9 cellular contexts compared by ENCODE assay signal in genomic region chr10:49761789-49762565, GRCh38. TPM values are rescaled to one million over a fixed set of nuclear protein-coding genes. Genes with fewer than 3 reads are reported as not detected.
DNase-seq lines count a peak whose midpoint lies in the region; ATAC-seq and TF ChIP-seq lines count a peak whose summit lies in the region.
"Had no signal": no experiment of that assay in that cellular context is flagged by ENCODE, and none has a peak within 500 bp of the region (broad histone marks: within the 10 kb centered on the region; RNA-seq: fewer than 3 reads in every experiment).

Gene OGDHL (minus strand): TSS chr10:49762323. CDS start chr10:49758592, 3,731 bp downstream.

- H3K36me3 ChIP-seq in endodermal cell (ENCODE audit: control insufficient read depth, insufficient read depth, low read length) (no peaks in the 10 kb centered on the region), mesodermal cell (ENCODE audit: control insufficient read depth, insufficient read depth, low read length) (no peaks in the 10 kb centered on the region)

- H3K9me3 ChIP-seq in endodermal cell (ENCODE audit: control insufficient read depth, low read length) (peaks cover 6% of the 10 kb centered on the region), mesodermal cell (ENCODE audit: control insufficient read depth, low read length) (no peaks in the 10 kb centered on the region)

- no peak within 1 kb of the TSS for H3K9ac ChIP-seq in endodermal cell (ENCODE audit: extremely low read depth, low read length, poor library complexity, severe bottlenecking)

- no peak within 1 kb of the TSS for H3K27ac ChIP-seq in endodermal cell (ENCODE audit: low read depth, low read length)
- H3K27ac ChIP-seq in mesodermal cell (ENCODE audit: low read depth, low read length, severe bottlenecking) = no peak within 1 kb of the TSS
- H3K27ac ChIP-seq: 22Rv1 had no signal

- H3K27me3 ChIP-seq in endodermal cell (ENCODE audit: control insufficient read depth, insufficient read depth, low read length, poor library complexity, severe bottlenecking) = no peaks in the 10 kb centered on the region

- CTCF ChIA-PET in HEK293T (lab: Yijun Ruan, JAX) = no interaction called here
- CTCF ChIA-PET in activated CD4-positive, alpha-beta memory T cell treated with anti-CD3 and anti-CD28 coated beads, Interleukin-2, amount 10 ng/mL, durations not matched to agents 7 days and 5 days (lab: Charles Lee) = no interaction called here

- POLR2A ChIA-PET in HEK293T (lab: Yijun Ruan, JAX) = no interaction called here
- POLR2A ChIA-PET in activated CD4-positive, alpha-beta memory T cell treated with anti-CD3 and anti-CD28 coated beads, Interleukin-2, amount 10 ng/mL, durations not matched to agents 7 days and 5 days (lab: Charles Lee) = no interaction called here

- peaks cover 15% of the 10 kb centered on the region for H3K27me3 Mint-ChIP-seq in activated CD4-positive, alpha-beta memory T cell treated with anti-CD3 and anti-CD28 coated beads, Interleukin-2, amount 10 ng/mL, durations not matched to agents 7 days and 5 days
- peaks cover 9% of the 10 kb centered on the region for H3K27me3 Mint-ChIP-seq in endodermal cell (ENCODE audit: insufficient read depth)
- H3K27me3 Mint-ChIP-seq in stimulated activated naive B cell treated with anti-CD40 and anti-IgM and Interleukin-4, amounts not matched to agents 10 μg/mL and 1 μg/mL and 100 μg/mL, for 72 hours = peaks cover 55 to 70% of the 10 kb centered on the region in 2 donors

- H3K4me1 Mint-ChIP-seq in activated CD4-positive, alpha-beta memory T cell treated with anti-CD3 and anti-CD28 coated beads, Interleukin-2, amount 10 ng/mL, durations not matched to agents 7 days and 5 days = peaks cover 3% of the 10 kb centered on the region
- peaks cover 7% of the 10 kb centered on the region for H3K4me1 Mint-ChIP-seq in endodermal cell
- H3K4me1 Mint-ChIP-seq in stimulated activated naive B cell treated with anti-CD40 and anti-IgM and Interleukin-4, amounts not matched to agents 10 μg/mL and 1 μg/mL and 100 μg/mL, for 72 hours = peaks cover 2 to 16% of the 10 kb centered on the region in 2 donors

- 2 to 3% methylated on average over 29 to 81 of the region's 81 CpGs for WGBS in endodermal cell (ENCODE audit: insufficient coverage in 1 of 2, insufficient read length in 1 of 2), 2 experiments
- WGBS in mesodermal cell (ENCODE audit: insufficient coverage in 2 of 2), 2 experiments = 1 to 2% methylated on average over 60 to 62 of the region's 81 CpGs

- TF ChIP-seq CTCF in endodermal cell (conservative IDR thresholded peaks at IDR 0.05) = peak; percentile 8

- H3K9me3 Mint-ChIP-seq in activated CD4-positive, alpha-beta memory T cell treated with anti-CD3 and anti-CD28 coated beads, Interleukin-2, amount 10 ng/mL, durations not matched to agents 7 days and 5 days = no peaks in the 10 kb centered on the region
- peaks cover 3% of the 10 kb centered on the region for H3K9me3 Mint-ChIP-seq in endodermal cell
- H3K9me3 Mint-ChIP-seq in stimulated activated naive B cell treated with anti-CD40 and anti-IgM and Interleukin-4, amounts not matched to agents 10 μg/mL and 1 μg/mL and 100 μg/mL, for 72 hours = peaks cover 3 to 7% of the 10 kb centered on the region in 2 donors

- peak; percentile 77 to 79 for ATAC-seq in stimulated activated naive B cell treated with anti-CD40 and anti-IgM and Interleukin-4, amounts not matched to agents 10 μg/mL and 1 μg/mL and 100 μg/mL, for 72 hours (replicated peaks)

- H3K36me3 Mint-ChIP-seq in activated CD4-positive, alpha-beta memory T cell treated with anti-CD3 and anti-CD28 coated beads, Interleukin-2, amount 10 ng/mL, durations not matched to agents 7 days and 5 days (ENCODE audit: low read depth) = no peaks in the 10 kb centered on the region
- H3K36me3 Mint-ChIP-seq in endodermal cell (ENCODE audit: low read depth) = no peaks in the 10 kb centered on the region
- peaks cover 0 to 5% of the 10 kb centered on the region in 2 donors for H3K36me3 Mint-ChIP-seq in stimulated activated naive B cell treated with anti-CD40 and anti-IgM and Interleukin-4, amounts not matched to agents 10 μg/mL and 1 μg/mL and 100 μg/mL, for 72 hours

- H3K4me3 ChIP-seq in endodermal cell (ENCODE audit: low read length) = peak within 1 kb of the TSS; percentile 77
- peak within 1 kb of the TSS; percentile 58 for H3K4me3 ChIP-seq in mesodermal cell (ENCODE audit: extremely low read depth, insufficient read depth, low read length, poor library complexity, severe bottlenecking)

- no peaks in the 10 kb centered on the region for H3K4me1 ChIP-seq in endodermal cell (ENCODE audit: control insufficient read depth, insufficient read depth, low read length)
- H3K4me1 ChIP-seq in mesodermal cell (ENCODE audit: control insufficient read depth, insufficient read depth, low read length, poor library complexity, severe bottlenecking) = no peaks in the 10 kb centered on the region

- no peak within 1 kb of the TSS for H3K27ac Mint-ChIP-seq in activated CD4-positive, alpha-beta memory T cell treated with anti-CD3 and anti-CD28 coated beads, Interleukin-2, amount 10 ng/mL, durations not matched to agents 7 days and 5 days
- no peak within 1 kb of the TSS for H3K27ac Mint-ChIP-seq in endodermal cell
- H3K27ac Mint-ChIP-seq in stimulated activated naive B cell treated with anti-CD40 and anti-IgM and Interleukin-4, amounts not matched to agents 10 μg/mL and 1 μg/mL and 100 μg/mL, for 72 hours = no peak within 1 kb of the TSS

- peak within 1 kb of the TSS; percentile 17 for H3K4me3 Mint-ChIP-seq in activated CD4-positive, alpha-beta memory T cell treated with anti-CD3 and anti-CD28 coated beads, Interleukin-2, amount 10 ng/mL, durations not matched to agents 7 days and 5 days
- H3K4me3 Mint-ChIP-seq in endodermal cell = peak within 1 kb of the TSS; percentile 62
- peak within 1 kb of the TSS; percentile 71 to 76 for H3K4me3 Mint-ChIP-seq in stimulated activated naive B cell treated with anti-CD40 and anti-IgM and Interleukin-4, amounts not matched to agents 10 μg/mL and 1 μg/mL and 100 μg/mL, for 72 hours

- DNase-seq in NCI-H1417 (lab: John Stamatoyannopoulos, UW) (peak; percentile 70 to 76 (median 70)), NCI-H1417 treated with DMSO at 0.1 percent for 48 hours (lab: John Stamatoyannopoulos, UW) (no peak), HEK293T (ENCODE audit: extremely low spot score) (peak; percentile 90), NCI-H1105 treated with DMSO at 0.1 percent for 48 hours (lab: John Stamatoyannopoulos, UW) (peak; percentile 50), endodermal cell (peak; percentile 93)
- DNase-seq in activated CD4-positive, alpha-beta memory T cell treated with anti-CD3 and anti-CD28 coated beads, Interleukin-2, amount 10 ng/mL, durations not matched to agents 7 days and 5 days = peak; percentile 55
- DNase-seq in stimulated activated naive B cell treated with anti-CD40 and anti-IgM and Interleukin-4, amounts not matched to agents 10 μg/mL and 1 μg/mL and 100 μg/mL, for 72 hours = peak; percentile 13

TF ChIP-seq in HEK293T, 16 proteins besides CTCF, POLR2A, EP300 and RAD21:
- no peak for TF ChIP-seq SUZ12 (IDR thresholded peaks at IDR 0.05)
- no peak for TF ChIP-seq ELF4 (IDR thresholded peaks at IDR 0.05)
- no peak for TF ChIP-seq NFRKB (IDR thresholded peaks at IDR 0.05)
- TF ChIP-seq TARDBP (IDR thresholded peaks at IDR 0.05) = no peak
- TF ChIP-seq FOXM1 (IDR thresholded peaks at IDR 0.05; ENCODE audit: borderline replicate concordance) = no peak
- no peak for TF ChIP-seq BHLHE40 (IDR thresholded peaks at IDR 0.05; ENCODE audit: borderline replicate concordance)
- no peak for TF ChIP-seq FOXK2 (IDR thresholded peaks at IDR 0.05)
- no peak for TF ChIP-seq PKNOX1 (IDR thresholded peaks at IDR 0.05)
- no peak for TF ChIP-seq ZNF384 (IDR thresholded peaks at IDR 0.05)
- TF ChIP-seq ARNT (IDR thresholded peaks at IDR 0.05) = peak; percentile 6; the same call in 1 of the 2 replicates
- no peak for TF ChIP-seq HDGF (IDR thresholded peaks at IDR 0.05; ENCODE audit: borderline replicate concordance)
- 0 out of 2 replicates have a peak, but pooled peaks have one; percentile 21 for TF ChIP-seq L3MBTL2 (conservative IDR thresholded peaks at IDR 0.05)
- no peak for TF ChIP-seq FOXA1 (IDR thresholded peaks at IDR 0.05)

RNA-seq across cellular contexts. Expression of gene OGDHL, which starts in this region (rescaled TPM):
- not detected for total RNA-seq in activated CD4-positive, alpha-beta memory T cell treated with anti-CD3 and anti-CD28 coated beads, Interleukin-2, amount 10 ng/mL, durations not matched to agents 7 days and 5 days
- total RNA-seq in endodermal cell = 10 to 100 TPM; 13.0 to 14.6 TPM
- polyA plus RNA-seq in endodermal cell (2013, experiment 1 of 2) = 7.3 TPM
- polyA plus RNA-seq in endodermal cell (2013, experiment 2 of 2) = 5.5 TPM
- 5.5 TPM for polyA plus RNA-seq in mesodermal cell (2013, experiment 1 of 2)
- 3.7 TPM for polyA plus RNA-seq in mesodermal cell (2013, experiment 2 of 2)

Comparison
In these comparisons a context has a peak if more than half of its experiments do, and no peak if none do; other contexts are left out.
1. RNA of gene OGDHL (total RNA-seq): 13.0 to 14.6 TPM in endodermal cell; not detected in activated CD4-positive, alpha-beta memory T cell treated with anti-CD3 and anti-CD28 coated beads, Interleukin-2, amount 10 ng/mL, durations not matched to agents 7 days and 5 days; every median in the first group is over 10 times any median in the second.
2. Peak in DNase-seq in activated CD4-positive, alpha-beta memory T cell treated with anti-CD3 and anti-CD28 coated beads, Interleukin-2, amount 10 ng/mL, durations not matched to agents 7 days and 5 days; RNA of the gene not detected or under 1 TPM.
3. H3K4me3 Mint-ChIP-seq: peak in every context shown above with its lines; median percentile 74 in stimulated activated naive B cell treated with anti-CD40 and anti-IgM and Interleukin-4, amounts not matched to agents 10 μg/mL and 1 μg/mL and 100 μg/mL, for 72 hours; 62 in endodermal cell; 17 in activated CD4-positive, alpha-beta memory T cell treated with anti-CD3 and anti-CD28 coated beads, Interleukin-2, amount 10 ng/mL, durations not matched to agents 7 days and 5 days.